In the genomic region with DNA sequence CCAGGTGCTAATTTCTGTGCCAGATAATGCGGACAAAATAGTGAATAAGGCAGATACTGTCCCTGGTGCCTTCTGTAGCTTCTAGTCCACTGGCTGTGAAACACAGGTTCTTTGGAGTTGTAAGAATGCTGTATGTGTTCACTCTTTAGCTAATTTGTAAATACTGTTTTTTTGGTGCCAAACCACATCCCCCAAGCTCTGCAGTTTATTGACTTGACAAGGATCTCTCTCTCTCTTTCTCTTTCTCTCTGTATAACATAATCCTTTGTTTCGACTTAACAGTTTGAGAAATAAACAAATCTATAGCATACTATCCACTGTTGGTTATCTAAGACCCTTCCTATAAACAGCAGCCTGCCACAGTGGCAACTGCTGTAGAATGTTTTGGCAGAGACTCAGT, we compare ENCODE assay signal across 16 cellular contexts. TPM values are rescaled to one million over a fixed set of nuclear protein-coding genes. Genes with fewer than 3 reads are reported as not detected.
DNase-seq lines count a peak whose midpoint lies in the region; ATAC-seq, FAIRE-seq and TF ChIP-seq lines count a peak whose summit lies in the region.
"Had no signal": no experiment of that assay in that cellular context is flagged by ENCODE, and none has a peak within 500 bp of the region (broad histone marks: within the 10 kb centered on the region; RNA-seq: fewer than 3 reads in every experiment).

No MANE protein-coding gene starts in this region.

- H3K27me3 Mint-ChIP-seq in activated CD4-positive, alpha-beta T cell treated with anti-CD3 and anti-CD28 coated beads for 36 hours, result no peaks in the 10 kb centered on the region

- H3K9me1 ChIP-seq in K562 (ENCODE audit: control insufficient read depth, insufficient read depth, low read length), result no peaks in the 10 kb centered on the region

- in situ Hi-C loops in K562 (cut with MboI), result no loop called here

- CTCF ChIA-PET in activated CD4-positive, alpha-beta T cell treated with anti-CD3 and anti-CD28 coated beads for 36 hours (lab: Charles Lee), result interaction anchor here (0.6 to 1.3 kb wide), 3 partner anchors 9 to 175 kb away, joined by 3 to 4 read pairs (median 3); no protein-coding TSS in a partner anchor
- CTCF ChIA-PET in PC-9 (lab: Charles Lee) (no interaction called here), K562 (lab: Yijun Ruan, JAX; ENCODE audit: low intra/inter-chr PET ratio) (no interaction called here)

- H3K9me2 ChIP-seq in PC-9 (ENCODE audit: insufficient read depth), result no peaks in the 10 kb centered on the region

- H2AFZ ChIP-seq in PC-9 (no peak overlapping the region), K562 (ENCODE audit: low read depth, low read length) (no peak overlapping the region)

- TF ChIP-seq CTCF in PC-9 (conservative IDR thresholded peaks at IDR 0.05) (no peak), K562 (IDR thresholded peaks at IDR 0.05 in 2 of 3, conservative IDR thresholded peaks at IDR 0.05 in 1 of 3; ENCODE audit: insufficient read depth in 2 of 3, low read depth in 1 of 3, low read length in 3 of 3) (no peak), breast epithelium (IDR thresholded peaks at IDR 0.05) (no peak)

- H3K9me3 ChIP-seq in PC-9 (ENCODE audit: insufficient read depth, low read depth), result no peaks in the 10 kb centered on the region
- H3K9me3 ChIP-seq in K562 (replicated peaks; ENCODE audit: control insufficient read depth, insufficient read depth, low read depth, low read length), result no peaks in the 10 kb centered on the region
- H3K9me3 ChIP-seq in small intestine (ENCODE audit: control insufficient read depth, low read depth), result no peaks in the 10 kb centered on the region
- no peaks in the 10 kb centered on the region for H3K9me3 ChIP-seq in breast epithelium
- H3K9me3 ChIP-seq: thyroid gland had no signal

- H3K9me3 Mint-ChIP-seq in activated CD4-positive, alpha-beta T cell treated with anti-CD3 and anti-CD28 coated beads for 36 hours (ENCODE audit: low read depth), result no peaks in the 10 kb centered on the region
- H3K9me3 Mint-ChIP-seq: nephron had no signal

- ATAC-seq in activated CD4-positive, alpha-beta T cell treated with anti-CD3 and anti-CD28 coated beads for 36 hours, result no peak
- ATAC-seq in K562 (no peak), GM21786 (IDR thresholded peaks at IDR 0.05; ENCODE audit: unreplicated experiment) (no peak)

- H3K27ac ChIP-seq in PC-9 (peak overlapping the region; percentile 64), K562 (ENCODE audit: extremely low read depth, low read depth, low read length) (peak overlapping the region; percentile 55; the same call in 2 of the 3 replicates), small intestine (ENCODE audit: low read depth in 1 of 2, low read length in 1 of 2) (peak overlapping the region; percentile 2 to 4), breast epithelium (peak overlapping the region in 1 of 2 donors; percentile 36)
- H3K27ac ChIP-seq: dorsolateral prefrontal cortex, thyroid gland had no signal

- no TSS peak for BruUV-seq in PC-9 (replicated peaks; lab: Mats Ljungman, UMichigan)
- no TSS peak for BruUV-seq in K562 (replicated peaks; lab: Mats Ljungman, UMichigan)

- H3F3A ChIP-seq in PC-9 (ENCODE audit: insufficient read depth, low read depth), result peaks cover 37% of the 10 kb centered on the region

- FAIRE-seq in K562 (lab: Jason Lieb, UNC), result no peak
- FAIRE-seq in small intestine (lab: Jason Lieb, UNC), result no peak
- FAIRE-seq: keratinocyte had no signal

- H3K79me2 ChIP-seq in PC-9 (ENCODE audit: low read depth), result peaks cover 100% of the 10 kb centered on the region
- peaks cover 87% of the 10 kb centered on the region for H3K79me2 ChIP-seq in K562 (ENCODE audit: control insufficient read depth, insufficient read depth, low read length)

- H3K4me2 ChIP-seq in PC-9 (peak overlapping the region; percentile 57), K562 (ENCODE audit: insufficient read depth, low read length) (peak overlapping the region; percentile 12; the same call in 1 of the 2 replicates)

- 57% methylated on average over 2 of the region's 2 CpGs for WGBS in K562 (ENCODE audit: insufficient coverage, low coverage, missing lambda C conversion rate)
- WGBS in small intestine, 3 donors, result 76 to 83% (median 83%) methylated on average over 2 of the region's 2 CpGs

- peaks cover 95% of the 10 kb centered on the region for H3K4me1 ChIP-seq in PC-9 (replicated peaks; ENCODE audit: insufficient read depth)
- H3K4me1 ChIP-seq in K562 (replicated peaks in 1 of 2; ENCODE audit: control insufficient read depth in 2 of 2, insufficient read depth in 2 of 2, low read length in 2 of 2), result peaks cover 11 to 74% of the 10 kb centered on the region in 2 experiments
- H3K4me1 ChIP-seq in small intestine (ENCODE audit: control insufficient read depth in 2 of 2, insufficient read depth in 1 of 2, low read depth in 1 of 2, low read length in 1 of 2), result peaks cover 24 to 33% of the 10 kb centered on the region in 2 donors
- H3K4me1 ChIP-seq in breast epithelium, result peaks cover 0 to 3% of the 10 kb centered on the region in 2 donors

- TF ChIP-seq EP300 in K562 (IDR thresholded peaks at IDR 0.05; ENCODE audit: low read length), result no peak

- DNase-seq in activated CD4-positive, alpha-beta T cell treated with anti-CD3 and anti-CD28 coated beads for 36 hours, result no peak
- DNase-seq in activated CD4-positive, alpha-beta T cell treated with anti-CD3 and anti-CD28 coated beads, Interleukin-2, amount 50 U/mL, for 48 hours, result no peak
- DNase-seq in PC-9, result no peak
- no peak for DNase-seq in K562 (ENCODE audit: extremely low read depth in 1 of 4, low spot score in 3 of 4)
- DNase-seq in small intestine, result no peak
- no peak for DNase-seq in breast epithelium (ENCODE audit: low spot score in 2 of 2)
- DNase-seq in ureter (ENCODE audit: low spot score), result no peak
- DNase-seq: amygdala, DMS153, dorsolateral prefrontal cortex, Kasumi-1, NCI-H2029 treated with DMSO at 0.1 percent for 48 hours, thyroid gland had no signal

- H3K27me3 ChIP-seq in PC-9 (ENCODE audit: insufficient read depth, low read depth), result no peaks in the 10 kb centered on the region
- no peaks in the 10 kb centered on the region for H3K27me3 ChIP-seq in K562 (ENCODE audit: control insufficient read depth in 2 of 2, insufficient read depth in 2 of 2, low read length in 2 of 2)
- no peaks in the 10 kb centered on the region for H3K27me3 ChIP-seq in small intestine (ENCODE audit: control insufficient read depth in 2 of 2, insufficient read depth in 2 of 2, low read length in 2 of 2)
- no peaks in the 10 kb centered on the region for H3K27me3 ChIP-seq in breast epithelium
- H3K27me3 ChIP-seq: dorsolateral prefrontal cortex, thyroid gland had no signal

- TF ChIP-seq RAD21 in K562 (CRISPR knock-in tag; conservative IDR thresholded peaks at IDR 0.05 in 1 of 2, IDR thresholded peaks at IDR 0.05 in 1 of 2), result no peak

- H3K27ac Mint-ChIP-seq in activated CD4-positive, alpha-beta T cell treated with anti-CD3 and anti-CD28 coated beads for 36 hours, result peak overlapping the region; percentile 60

- H3K36me3 ChIP-seq in PC-9 (ENCODE audit: low read depth) (peaks cover 30% of the 10 kb centered on the region), K562 (ENCODE audit: control insufficient read depth, insufficient read depth, low read length) (peaks cover 41% of the 10 kb centered on the region), small intestine (ENCODE audit: control insufficient read depth in 2 of 2, insufficient read depth in 2 of 2, low read length in 2 of 2) (peaks cover 0 to 2% of the 10 kb centered on the region in 2 donors), breast epithelium (no peaks in the 10 kb centered on the region)
- H3K36me3 ChIP-seq: thyroid gland had no signal

- H3K4me3 Mint-ChIP-seq in activated CD4-positive, alpha-beta T cell treated with anti-CD3 and anti-CD28 coated beads for 36 hours, result no peak overlapping the region

- H3K4me1 Mint-ChIP-seq in activated CD4-positive, alpha-beta T cell treated with anti-CD3 and anti-CD28 coated beads for 36 hours, result peaks cover 90% of the 10 kb centered on the region

- peaks cover 23% of the 10 kb centered on the region for H3K36me3 Mint-ChIP-seq in activated CD4-positive, alpha-beta T cell treated with anti-CD3 and anti-CD28 coated beads for 36 hours (ENCODE audit: low read depth)

- H4K20me1 ChIP-seq in PC-9 (ENCODE audit: insufficient read depth) (peaks cover 52% of the 10 kb centered on the region), K562 (replicated peaks; ENCODE audit: control insufficient read depth, insufficient read depth, low read length) (no peaks in the 10 kb centered on the region)

- no peak overlapping the region; the same call in 1 of the 2 replicates for H3K4me3 ChIP-seq in PC-9
- no peak overlapping the region for H3K4me3 ChIP-seq in K562
- H3K4me3 ChIP-seq in small intestine (ENCODE audit: low read depth in 1 of 2, low read length in 2 of 2), result no peak overlapping the region
- H3K4me3 ChIP-seq in breast epithelium, result no peak overlapping the region
- H3K4me3 ChIP-seq: dorsolateral prefrontal cortex, thyroid gland had no signal

- TF ChIP-seq POLR2A in K562 (conservative IDR thresholded peaks at IDR 0.05) (no peak), breast epithelium (IDR thresholded peaks at IDR 0.05) (no peak)

- intact Hi-C loops in activated CD4-positive, alpha-beta T cell treated with anti-CD3 and anti-CD28 coated beads for 36 hours (cut with DNase I, micrococcal nuclease), result no loop called here
- intact Hi-C loops in PC-9 (cut with micrococcal nuclease; ENCODE audit: unreplicated experiment) (no loop called here), K562 (cut with micrococcal nuclease) (no loop called here), breast epithelium (cut with DNase I; ENCODE audit: low total_unique reads) (no loop called here)

- no peak overlapping the region for H3K9ac ChIP-seq in K562 (ENCODE audit: insufficient read depth in 1 of 2, low read depth in 2 of 2, low read length in 2 of 2)

- POLR2A ChIA-PET in activated CD4-positive, alpha-beta T cell treated with anti-CD3 and anti-CD28 coated beads for 36 hours (lab: Charles Lee), result interaction anchor here (0.7 to 0.8 kb wide), 2 partner anchors 69 to 174 kb away, joined by 3 read pairs; no protein-coding TSS in a partner anchor
- POLR2A ChIA-PET in PC-9 (lab: Charles Lee; ENCODE audit: unreplicated experiment) (interaction anchor here (0.7 kb wide), 1 partner anchor 55 kb away, joined by 6 read pairs; no protein-coding TSS in a partner anchor), K562 (lab: Yijun Ruan, JAX) (interaction anchor here (1.2 kb wide), 2 partner anchors 43 to 51 kb away, joined by 3 read pairs; no protein-coding TSS in a partner anchor)

RNA-seq across cellular contexts. Expression of gene SMAD3, which starts 7.5 kb away (rescaled TPM):
- 10 to 100 TPM; 33.7 to 40.8 TPM for total RNA-seq in activated CD4-positive, alpha-beta T cell treated with anti-CD3 and anti-CD28 coated beads for 36 hours
- total RNA-seq in PC-9 (2021) (99.5 and 109 TPM in 2 replicates), K562 (2014; rRNA removed) (11.1 and 11.9 TPM in 2 replicates), K562 (2014; rRNA removed; fragmentation: Illumina TruSeq; extraction: Trizol) (9.2 and 11.0 TPM in 2 replicates), K562 (2015; rRNA removed; fragmentation: Illumina TruSeq; extraction: Trizol) (9.1 and 9.6 TPM in 2 replicates), K562 (2021) (24.3 and 30.1 TPM in 2 replicates), breast epithelium (10 to 100 TPM; 22.5 to 44.6 (median 33.4) TPM), ureter (124 TPM)
- total RNA-seq in K562 (2011; cell fraction: chromatin; rRNA removed; ENCODE audit: low replicate concordance), result 61.6 and 88.8 TPM in 2 replicates
- total RNA-seq in K562 (2011; cell fraction: nucleolus; rRNA removed), result 33.5 and 35.9 TPM in 2 replicates
- total RNA-seq in K562 (2011; cell fraction: nucleoplasm; rRNA removed), result 44.2 and 72.8 TPM in 2 replicates
- polyA plus RNA-seq in K562 (2011; rRNA removed) (14.6 and 22.6 TPM in 2 replicates), K562 (2014; fragmentation: Illumina TruSeq; extraction: Trizol) (34.7 and 39.2 TPM in 2 replicates), K562 (2014; fragmentation: Nextera tagmentation; extraction: Ambion mirVana) (1 to 10 TPM; 4.3 to 5.0 TPM), K562 (2014; rRNA removed) (13.3 and 14.3 TPM in 2 replicates), small intestine (10 to 100 TPM; 11.6 to 17.0 (median 12.1) TPM)
- 11.5 and 14.8 TPM in 2 replicates for polyA plus RNA-seq in K562 (2011; cell fraction: cytosol; rRNA removed)
- 52.1 and 90.9 TPM in 2 replicates for polyA plus RNA-seq in K562 (2011; cell fraction: nucleus; rRNA removed)
- polyA plus RNA-seq in K562 (2012), result 17.9 and 20.7 TPM in 2 replicates
- 14.9 and 15.1 TPM in 2 replicates for polyA minus RNA-seq in K562 (2011; rRNA and poly(A)+ RNA removed)
- 15.1 and 16.3 TPM in 2 replicates for polyA minus RNA-seq in K562 (2011; cell fraction: cytosol; rRNA and poly(A)+ RNA removed)
- 12.7 and 18.8 TPM in 2 replicates for polyA minus RNA-seq in K562 (2011; cell fraction: nucleus; rRNA and poly(A)+ RNA removed)
